In the genomic region with DNA sequence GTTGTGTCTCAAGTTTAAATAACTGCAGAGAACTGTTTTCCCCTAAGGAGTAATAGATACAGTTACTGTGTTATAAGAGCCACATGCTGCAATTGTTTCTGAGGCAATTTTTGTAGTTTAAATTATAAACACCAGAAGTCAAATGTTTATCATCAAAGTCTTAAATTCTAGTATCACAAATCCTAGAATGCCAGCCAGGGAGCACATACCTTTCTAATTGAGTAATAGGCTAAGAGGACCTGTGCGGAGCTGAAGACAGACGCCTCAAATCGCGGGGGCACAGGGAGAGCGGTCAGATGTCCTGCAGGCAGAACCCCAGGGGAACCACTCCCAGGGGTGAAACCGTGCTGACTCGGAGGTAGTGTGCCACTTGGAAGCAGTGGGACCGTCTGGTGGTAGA, we compare ENCODE assay signal across 16 cellular contexts.
DNase-seq lines count a peak whose midpoint lies in the region; ATAC-seq and TF ChIP-seq lines count a peak whose summit lies in the region.
"Had no signal": no experiment of that assay in that cellular context is flagged by ENCODE, and none has a peak within 500 bp of the region (broad histone marks: within the 10 kb centered on the region; RNA-seq: fewer than 3 reads in every experiment).

No MANE protein-coding gene starts in this region.

- H3K27ac Mint-ChIP-seq in mesothelial cell of epicardium, result peak overlapping the region; percentile 96
- H3K27ac Mint-ChIP-seq: B cell had no signal

- DNase-seq in AG08395 (ENCODE audit: low spot score) (peak; percentile 26), MG63 (peak; percentile 84), fibroblast of mammary gland (ENCODE audit: low read depth) (peak; percentile 41), mesothelial cell of epicardium (ENCODE audit: low spot score in 2 of 2, unreplicated experiment in 2 of 2) (no peak), COLO829 (ENCODE audit: low spot score) (no peak), T-helper 1 cell (no peak), NCI-H2227 (lab: John Stamatoyannopoulos, UW; ENCODE audit: unreplicated experiment) (no peak)
- DNase-seq: activated CD4-positive, alpha-beta T cell treated with anti-CD3 and anti-CD28 coated beads for 48 hours; activated effector memory CD4-positive, alpha-beta T cell treated with Interleukin-2 at 50 U/mL for 16 hours; cerebellar nuclear complex; mucosa of descending colon; NCI-H1417; small intestine had no signal

- no peaks in the 10 kb centered on the region for H3K27me3 Mint-ChIP-seq in mesothelial cell of epicardium (ENCODE audit: low read depth)

- no peaks in the 10 kb centered on the region for H3K9me3 Mint-ChIP-seq in mesothelial cell of epicardium

- H3K4me3 Mint-ChIP-seq in mesothelial cell of epicardium, result no peak overlapping the region
- H3K4me3 Mint-ChIP-seq: B cell had no signal

- H3K4me3 ChIP-seq in MG63 (peak overlapping the region; percentile 3; the same call in 1 of the 2 replicates), fibroblast of mammary gland (ENCODE audit: control insufficient read depth, low read depth, low read length) (no peak overlapping the region)
- H3K4me3 ChIP-seq: mucosa of descending colon, tibial nerve had no signal

- no peaks in the 10 kb centered on the region for H3K9me3 ChIP-seq in MG63
- H3K9me3 ChIP-seq: mucosa of descending colon, tibial nerve had no signal

- H3K4me1 Mint-ChIP-seq in mesothelial cell of epicardium, result peaks cover 56% of the 10 kb centered on the region
- H3K4me1 Mint-ChIP-seq: B cell had no signal

- no peaks in the 10 kb centered on the region for H3K36me3 Mint-ChIP-seq in mesothelial cell of epicardium

- ATAC-seq in GM19463 (IDR thresholded peaks at IDR 0.05; ENCODE audit: unreplicated experiment), result no peak
- ATAC-seq: mucosa of descending colon had no signal

- no peaks in the 10 kb centered on the region for H3K27me3 ChIP-seq in MG63
- H3K27me3 ChIP-seq: tibial nerve had no signal

- H3K36me3 ChIP-seq in MG63, result no peaks in the 10 kb centered on the region; the same call in 1 of the 2 replicates
- H3K36me3 ChIP-seq: tibial nerve had no signal

- TF ChIP-seq CTCF in fibroblast of mammary gland (conservative IDR thresholded peaks at IDR 0.05; ENCODE audit: control insufficient read depth, insufficient read depth, low read depth, low read length) (no peak), mesothelial cell of epicardium (IDR thresholded peaks at IDR 0.05; ENCODE audit: unreplicated experiment) (no peak)

Comparison
In these comparisons a context has a peak if more than half of its experiments do, and no peak if none do; other contexts are left out.
1. DNase-seq: peak in AG08395 (single experiment), MG63 (single experiment) and fibroblast of mammary gland (single experiment); none in mesothelial cell of epicardium (0 of 2), COLO829 (single experiment), T-helper 1 cell (0 of 5) and NCI-H2227 (single experiment).